8 cellular contexts compared by ENCODE assay signal in the genomic region with DNA sequence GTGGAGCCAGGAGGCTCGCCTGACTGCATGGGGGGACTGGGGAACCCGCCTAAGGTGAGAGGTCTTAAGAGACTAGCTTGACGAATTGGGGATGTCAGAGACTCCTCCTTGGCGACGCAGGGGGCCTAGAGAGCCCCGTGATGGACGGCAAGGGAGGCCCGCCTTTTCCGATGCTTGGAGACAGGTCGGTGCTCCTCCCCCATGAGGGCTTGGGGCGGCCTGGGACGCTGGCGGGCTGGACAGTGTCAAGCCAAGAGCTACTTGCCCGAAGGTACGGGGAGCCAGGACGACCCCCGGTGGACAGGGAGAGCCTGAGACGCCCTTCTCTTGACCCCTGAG. TPM values are rescaled to one million over a fixed set of nuclear protein-coding genes. Genes with fewer than 3 reads are reported as not detected.
DNase-seq lines count a peak whose midpoint lies in the region; ATAC-seq and TF ChIP-seq lines count a peak whose summit lies in the region.

No MANE protein-coding gene starts in this region.

- intact Hi-C loops in vagina (cut with DNase I): loop anchor here (5.0 kb wide), 1 partner anchor 57 kb away; a partner anchor contains a TSS

- no peaks in the 10 kb centered on the region for H3K27me3 ChIP-seq in vagina

- H3K4me1 ChIP-seq in vagina: peaks cover 51% of the 10 kb centered on the region

- H3K9me3 ChIP-seq in vagina: no peaks in the 10 kb centered on the region

- ATAC-seq in GM19452 (IDR thresholded peaks at IDR 0.05; ENCODE audit: unreplicated experiment): peak; percentile 32

- TF ChIP-seq POLR2A in vagina (IDR thresholded peaks at IDR 0.05): no peak

- H3K27ac ChIP-seq in VCaP (peak overlapping the region; percentile 90), vagina (peak overlapping the region; percentile 83)

- H3K36me3 ChIP-seq in vagina: peaks cover 0 to 6% of the 10 kb centered on the region in 2 donors

- peak; percentile 62 for DNase-seq in Daoy (ENCODE audit: low read depth)
- DNase-seq in HK-2 (ENCODE audit: unreplicated experiment): peak; percentile 54
- DNase-seq in epidermal melanocyte (ENCODE audit: insufficient read length, low spot score): peak; percentile 20
- DNase-seq in myocyte (ENCODE audit: low read depth): peak; percentile 23
- no peak for DNase-seq in vagina (ENCODE audit: extremely low spot score in 2 of 2)
- no peak for DNase-seq in SHP77 (lab: John Stamatoyannopoulos, UW)

- H3K4me3 ChIP-seq in vagina: peak overlapping the region; percentile 70 to 88

- TF ChIP-seq CTCF in VCaP (conservative IDR thresholded peaks at IDR 0.05) (no peak), vagina (IDR thresholded peaks at IDR 0.05) (no peak)

RNA-seq across cellular contexts. Expression of a gene that starts 0.6 kb away (rescaled TPM):
- total RNA-seq in Daoy (2014; rRNA removed; shearing (Covaris generic)): 44.7 and 49.8 TPM in 2 replicates
- total RNA-seq in myocyte: 30.2 and 48.0 TPM in 2 replicates
- polyA plus RNA-seq in myocyte (2012): 14.6 TPM
- total RNA-seq in vagina: 46.9 TPM

RNA-seq across cellular contexts. Expression of a gene that starts 13.0 kb away (rescaled TPM):
- total RNA-seq in Daoy (2014; rRNA removed; shearing (Covaris generic)): not detected in 2 replicates
- total RNA-seq in myocyte: not detected in 2 replicates
- 0.39 TPM for polyA plus RNA-seq in myocyte (2012)
- total RNA-seq in vagina: 2.0 TPM

RNA-seq across cellular contexts. Expression of a gene that starts 18.4 kb away (rescaled TPM):
- total RNA-seq in Daoy (2014; rRNA removed; shearing (Covaris generic)): 15.4 and 32.2 TPM in 2 replicates
- total RNA-seq in myocyte (18.2 and 33.9 TPM in 2 replicates), vagina (21.9 TPM)
- 29.9 TPM for polyA plus RNA-seq in myocyte (2012)

RNA-seq across cellular contexts. Expression of a gene that starts 37.0 kb away (rescaled TPM):
- 0.69 and 1.0 TPM in 2 replicates for total RNA-seq in Daoy (2014; rRNA removed; shearing (Covaris generic))
- 4.9 and 7.6 TPM in 2 replicates for total RNA-seq in myocyte
- polyA plus RNA-seq in myocyte (2012): 61.9 TPM
- total RNA-seq in vagina: 31.9 TPM

RNA-seq across cellular contexts. Expression of a gene that starts 58.5 kb away (rescaled TPM):
- total RNA-seq in Daoy (2014; rRNA removed; shearing (Covaris generic)): 0.54 and 0.86 TPM in 2 replicates
- total RNA-seq in myocyte: 14.4 and 16.0 TPM in 2 replicates
- polyA plus RNA-seq in myocyte (2012): 14.1 TPM
- total RNA-seq in vagina: 12.0 TPM

Comparison
In these comparisons a context has a peak if more than half of its experiments do, and no peak if none do; other contexts are left out.
1. DNase-seq: peak in Daoy (single experiment), HK-2 (single experiment), epidermal melanocyte (single experiment) and myocyte (single experiment); none in vagina (0 of 2) and SHP77 (0 of 2).